12 cellular contexts compared by ENCODE assay signal in the genomic region with DNA sequence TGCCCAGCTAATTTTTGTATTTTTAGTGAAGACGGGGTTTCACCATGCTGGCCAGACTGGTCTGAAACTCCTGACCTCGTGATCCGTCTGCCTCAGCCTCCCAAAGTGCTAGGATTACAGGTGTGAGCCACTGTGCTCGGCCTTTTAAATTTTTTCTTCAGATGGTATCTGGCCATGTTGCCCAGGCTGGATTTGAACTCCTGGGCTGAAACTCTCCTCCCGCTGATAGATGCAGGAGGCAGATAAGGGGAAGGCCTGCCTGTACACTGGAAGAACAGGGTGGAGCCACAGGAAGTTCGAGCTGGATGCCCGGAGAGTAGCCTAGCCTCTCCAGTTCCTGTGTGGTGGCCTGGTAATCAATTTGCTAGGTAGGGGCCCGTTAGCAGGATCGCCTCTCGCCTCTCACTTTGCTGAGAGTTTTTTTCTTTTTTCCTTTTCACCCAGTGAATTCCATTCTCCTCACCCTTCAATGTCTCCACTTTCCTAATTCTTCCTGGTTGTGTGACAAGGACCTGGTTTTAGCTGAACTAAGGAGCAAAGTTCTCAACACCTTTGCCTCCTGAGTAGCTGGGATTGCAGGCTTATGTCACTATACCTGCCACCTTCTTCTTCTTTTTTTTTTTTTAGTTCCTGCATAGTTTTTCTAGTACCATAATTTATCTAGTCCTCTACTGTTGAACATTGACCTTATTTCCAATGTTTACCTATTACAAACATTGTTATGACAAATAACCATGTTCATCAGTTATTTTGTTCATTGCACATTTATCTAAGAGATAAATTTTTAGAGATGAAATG.
"Had no signal": no experiment of that assay in that cellular context is flagged by ENCODE, and none has a peak within 500 bp of the region (broad histone marks: within the 10 kb centered on the region; RNA-seq: fewer than 3 reads in every experiment).

No MANE protein-coding gene starts in this region.

- H3K27ac ChIP-seq: SK-N-MC, skin epidermis, thyroid gland had no signal

- ATAC-seq: esophagus mucosa had no signal

- H3K27ac Mint-ChIP-seq: activated CD4-positive, alpha-beta T cell treated with anti-CD3 and anti-CD28 coated beads, Interleukin-2, amount 10 ng/mL, durations not matched to agents 7 days and 5 days; brain; dendritic cell treated with granulocyte-macrophage colony-stimulating factor and Interleukin-4, amounts not matched to agents 40 ng/mL and 50 ng/mL, for 4 days had no signal

- H3K4me1 Mint-ChIP-seq: activated CD4-positive, alpha-beta T cell treated with anti-CD3 and anti-CD28 coated beads, Interleukin-2, amount 10 ng/mL, durations not matched to agents 7 days and 5 days had no signal

- DNase-seq: activated CD4-positive, alpha-beta T cell treated with anti-CD3 and anti-CD28 coated beads, Interleukin-2, amount 10 ng/mL, durations not matched to agents 7 days and 5 days; activated CD4-positive, CD25-positive, alpha-beta regulatory T cell; activated naive CD4-positive, alpha-beta T cell treated with anti-CD3 and anti-CD28 coated beads, Interleukin-2, amount 50 U/mL, for 16 hours; activated T-cell treated with anti-CD3 and anti-CD28 coated beads for 4 hours; amniotic stem cell; thyroid gland had no signal

- H3K4me1 ChIP-seq: thyroid gland had no signal

- H3K27me3 ChIP-seq: thyroid gland had no signal

- FAIRE-seq: TTC549 had no signal

- H3K36me3 Mint-ChIP-seq: brain had no signal

- H3K9me3 Mint-ChIP-seq: activated CD4-positive, alpha-beta T cell treated with anti-CD3 and anti-CD28 coated beads, Interleukin-2, amount 10 ng/mL, durations not matched to agents 7 days and 5 days; brain; dendritic cell treated with granulocyte-macrophage colony-stimulating factor and Interleukin-4, amounts not matched to agents 40 ng/mL and 50 ng/mL, for 4 days had no signal

- H3K36me3 ChIP-seq: thyroid gland had no signal

- H3K4me3 ChIP-seq: SK-N-MC, skin epidermis, thyroid gland had no signal

- H3K4me3 Mint-ChIP-seq: activated CD4-positive, alpha-beta T cell treated with anti-CD3 and anti-CD28 coated beads, Interleukin-2, amount 10 ng/mL, durations not matched to agents 7 days and 5 days; brain; dendritic cell treated with granulocyte-macrophage colony-stimulating factor and Interleukin-4, amounts not matched to agents 40 ng/mL and 50 ng/mL, for 4 days had no signal

- H3K27me3 Mint-ChIP-seq: activated CD4-positive, alpha-beta T cell treated with anti-CD3 and anti-CD28 coated beads, Interleukin-2, amount 10 ng/mL, durations not matched to agents 7 days and 5 days; brain; dendritic cell treated with granulocyte-macrophage colony-stimulating factor and Interleukin-4, amounts not matched to agents 40 ng/mL and 50 ng/mL, for 4 days had no signal

- H3K9me3 ChIP-seq: thyroid gland had no signal
